Comparison of ENCODE assay signal across 1 cellular context in genomic region chr6:55916188-55916587, GRCh38.
TF ChIP-seq lines count a peak whose summit lies in the region.

No MANE protein-coding gene starts in this region.

TF ChIP-seq in IMR-90, 13 proteins besides CTCF, POLR2A, EP300 and RAD21:
- TF ChIP-seq NFE2L2 (IDR thresholded peaks at IDR 0.05; ENCODE audit: low read depth, low read length), result no peak
- TF ChIP-seq CHD1 (IDR thresholded peaks at IDR 0.05; ENCODE audit: low read depth, low read length), result no peak
- TF ChIP-seq FOS (IDR thresholded peaks at IDR 0.05; ENCODE audit: low read depth, low read length), result peak; percentile 3; the same call in 1 of the 2 replicates
